In genomic region chr13:48093588-48093987, GRCh38 we compare ENCODE assay signal across 8 cellular contexts. TPM values are rescaled to one million over a fixed set of nuclear protein-coding genes. Genes with fewer than 3 reads are reported as not detected.
DNase-seq lines count a peak whose midpoint lies in the region; ATAC-seq and TF ChIP-seq lines count a peak whose summit lies in the region.

No MANE protein-coding gene starts in this region.

- TF ChIP-seq CTCF in neural crest cell (conservative IDR thresholded peaks at IDR 0.05), result no peak
- TF ChIP-seq CTCF in left lung (IDR thresholded peaks at IDR 0.05), result no peak

- peaks cover 4% of the 10 kb centered on the region for H3K36me3 Mint-ChIP-seq in CD4-positive, CD25-positive, alpha-beta regulatory T cell
- H3K36me3 Mint-ChIP-seq in effector memory CD8-positive, alpha-beta T cell (ENCODE audit: insufficient read depth), result peaks cover 26% of the 10 kb centered on the region
- H3K36me3 Mint-ChIP-seq in neural crest cell (ENCODE audit: low read depth), result peaks cover 2% of the 10 kb centered on the region

- no peaks in the 10 kb centered on the region for H3K9me3 ChIP-seq in CD4-positive, CD25-positive, alpha-beta regulatory T cell (ENCODE audit: control insufficient read depth in 2 of 2, low read length in 2 of 2)
- H3K9me3 ChIP-seq in MG63, result no peaks in the 10 kb centered on the region
- no peaks in the 10 kb centered on the region for H3K9me3 ChIP-seq in left lung

- H3K36me3 ChIP-seq in CD4-positive, CD25-positive, alpha-beta regulatory T cell (ENCODE audit: control insufficient read depth, insufficient read depth, low read length), result no peaks in the 10 kb centered on the region
- peaks cover 2% of the 10 kb centered on the region for H3K36me3 ChIP-seq in MG63
- no peaks in the 10 kb centered on the region for H3K36me3 ChIP-seq in left lung

- DNase-seq in CD4-positive, CD25-positive, alpha-beta regulatory T cell, result no peak
- no peak for DNase-seq in MG63
- no peak for DNase-seq in effector memory CD8-positive, alpha-beta T cell
- no peak for DNase-seq in neural crest cell (ENCODE audit: low read depth, low spot score)
- no peak for DNase-seq in left lung
- DNase-seq in NCI-H2171 (lab: John Stamatoyannopoulos, UW), result no peak
- no peak for DNase-seq in NCI-H526 treated with DMSO at 0.1 percent for 48 hours (lab: John Stamatoyannopoulos, UW)
- no peak for DNase-seq in germinal center (ENCODE audit: low spot score)

- peaks cover 0 to 2% (median 0%) of the 10 kb centered on the region in 7 donors for H3K9me3 Mint-ChIP-seq in CD4-positive, CD25-positive, alpha-beta regulatory T cell
- H3K9me3 Mint-ChIP-seq in effector memory CD8-positive, alpha-beta T cell, result no peaks in the 10 kb centered on the region
- no peaks in the 10 kb centered on the region for H3K9me3 Mint-ChIP-seq in neural crest cell

- peak overlapping the region in 2 of 3 donors; percentile 97 to 99 for H3K27ac Mint-ChIP-seq in CD4-positive, CD25-positive, alpha-beta regulatory T cell
- H3K27ac Mint-ChIP-seq in effector memory CD8-positive, alpha-beta T cell, result peak overlapping the region; percentile 95 to 96
- H3K27ac Mint-ChIP-seq in neural crest cell (ENCODE audit: unreplicated experiment), result no peak overlapping the region

- H3K4me1 Mint-ChIP-seq in CD4-positive, CD25-positive, alpha-beta regulatory T cell, result peaks cover 34 to 63% (median 56%) of the 10 kb centered on the region in 4 donors
- peaks cover 35 to 42% of the 10 kb centered on the region in 2 donors for H3K4me1 Mint-ChIP-seq in effector memory CD8-positive, alpha-beta T cell (ENCODE audit: low read depth in 2 of 2)
- peaks cover 27% of the 10 kb centered on the region for H3K4me1 Mint-ChIP-seq in neural crest cell

- H3K4me3 ChIP-seq in CD4-positive, CD25-positive, alpha-beta regulatory T cell (ENCODE audit: low read depth, low read length), result peak overlapping the region; percentile 89
- H3K4me3 ChIP-seq in MG63 (peak overlapping the region; percentile 96), left lung (peak overlapping the region in 1 of 2 donors; percentile 91)

- H3K4me1 ChIP-seq in CD4-positive, CD25-positive, alpha-beta regulatory T cell (ENCODE audit: control insufficient read depth, insufficient read depth, low read length, poor library complexity, severe bottlenecking), result peaks cover 34% of the 10 kb centered on the region
- peaks cover 12 to 35% of the 10 kb centered on the region in 2 donors for H3K4me1 ChIP-seq in left lung

- H3K27me3 ChIP-seq in CD4-positive, CD25-positive, alpha-beta regulatory T cell (ENCODE audit: control insufficient read depth, insufficient read depth, low read length), result peaks cover 2% of the 10 kb centered on the region
- no peaks in the 10 kb centered on the region for H3K27me3 ChIP-seq in MG63
- no peaks in the 10 kb centered on the region for H3K27me3 ChIP-seq in left lung

- no peak overlapping the region for H3K27ac ChIP-seq in CD4-positive, CD25-positive, alpha-beta regulatory T cell (ENCODE audit: insufficient read depth, low read length, poor library complexity, severe bottlenecking)
- H3K27ac ChIP-seq in left lung, result no peak overlapping the region

- ATAC-seq in CD4-positive, CD25-positive, alpha-beta regulatory T cell (ENCODE audit: low read depth in 2 of 2), result no peak
- no peak for ATAC-seq in effector memory CD8-positive, alpha-beta T cell (replicated peaks)
- ATAC-seq in left lung, result no peak

- peaks cover 18% of the 10 kb centered on the region for H3K27me3 Mint-ChIP-seq in CD4-positive, CD25-positive, alpha-beta regulatory T cell
- peaks cover 1 to 2% of the 10 kb centered on the region in 2 donors for H3K27me3 Mint-ChIP-seq in effector memory CD8-positive, alpha-beta T cell
- no peaks in the 10 kb centered on the region for H3K27me3 Mint-ChIP-seq in neural crest cell (ENCODE audit: low read depth)

- peak overlapping the region; percentile 93 to 98 (median 97) for H3K4me3 Mint-ChIP-seq in CD4-positive, CD25-positive, alpha-beta regulatory T cell
- H3K4me3 Mint-ChIP-seq in effector memory CD8-positive, alpha-beta T cell, result peak overlapping the region; percentile 88 to 89
- peak overlapping the region; percentile 98 for H3K4me3 Mint-ChIP-seq in neural crest cell

- intact Hi-C loops in left lung (cut with DNase I), result no loop called here

RNA-seq across cellular contexts. Expression of gene MED4, which starts 1.3 kb away (rescaled TPM):
- total RNA-seq in CD4-positive, CD25-positive, alpha-beta regulatory T cell, result 69.1 TPM
- polyA plus RNA-seq in CD4-positive, CD25-positive, alpha-beta regulatory T cell, result 100 to 1,000 TPM in 1 of 4 donors, 10 to 100 TPM in 3; 83.6 to 129 (median 97.8) TPM
- 11.1 and 42.6 TPM in 2 replicates for total RNA-seq in MG63 (2014; rRNA removed; shearing (Covaris generic); ENCODE audit: low replicate concordance)
- total RNA-seq in neural crest cell (58.9 and 63.8 TPM in 2 replicates), left lung (10 to 100 TPM; 41.1 to 45.2 TPM)

RNA-seq across cellular contexts. Expression of gene NUDT15, which starts 56.1 kb away (rescaled TPM):
- 12.2 TPM for total RNA-seq in CD4-positive, CD25-positive, alpha-beta regulatory T cell
- polyA plus RNA-seq in CD4-positive, CD25-positive, alpha-beta regulatory T cell, result 10 to 100 TPM in 1 of 4 donors, 1 to 10 TPM in 3; 7.7 to 10.4 (median 8.5) TPM
- total RNA-seq in MG63 (2014; rRNA removed; shearing (Covaris generic); ENCODE audit: low replicate concordance), result 22.1 and 47.8 TPM in 2 replicates
- total RNA-seq in neural crest cell (35.1 and 36.2 TPM in 2 replicates), left lung (10 to 100 TPM; 15.8 to 16.0 TPM)
